ENCODE assay signal across 8 cellular contexts in genomic region chr6:13328076-13328874, GRCh38. TPM values are rescaled to one million over a fixed set of nuclear protein-coding genes. Genes with fewer than 3 reads are reported as not detected.
A peak's percentile ranks its signal among the peaks of the same experiment; 100 is the strongest.
DNase-seq lines count a peak whose midpoint lies in the region; ATAC-seq and TF ChIP-seq lines count a peak whose summit lies in the region.

TBC1D7 (minus strand) TSS chr6:13328537; CDS start chr6:13326898, 1,639 bp downstream.

- H3K4me3 ChIP-seq in CD4-positive, alpha-beta memory T cell (ENCODE audit: low read length in 2 of 2), result peak within 1 kb of the TSS; percentile 89 to 91
- H3K4me3 ChIP-seq in lower lobe of right lung, result peak within 1 kb of the TSS; percentile 76

- peaks cover 18 to 29% of the 10 kb centered on the region in 2 donors for H3K36me3 Mint-ChIP-seq in CD4-positive, alpha-beta memory T cell
- peaks cover 8% of the 10 kb centered on the region for H3K36me3 Mint-ChIP-seq in activated CD8-positive, alpha-beta T cell treated with anti-CD3 and anti-CD28 coated beads for 36 hours (ENCODE audit: low read depth)

- no peaks in the 10 kb centered on the region for H3K27me3 Mint-ChIP-seq in CD4-positive, alpha-beta memory T cell
- H3K27me3 Mint-ChIP-seq in activated CD8-positive, alpha-beta T cell treated with anti-CD3 and anti-CD28 coated beads for 36 hours, result no peaks in the 10 kb centered on the region

- CTCF ChIA-PET in CD4-positive, alpha-beta memory T cell (lab: Charles Lee; ENCODE audit: partially characterized antibody), result interaction anchor here (1.0 to 2.8 kb wide), 7 partner anchors 10 to 739 kb away, joined by 3 to 19 read pairs (median 7); partner anchors contain the start of genes NOL7 and SIRT5
- CTCF ChIA-PET in activated CD8-positive, alpha-beta T cell treated with anti-CD3 and anti-CD28 coated beads for 36 hours (lab: Charles Lee), result interaction anchor here (0.7 to 3.9 kb wide), 16 partner anchors 17 to 417 kb away, joined by 3 to 19 read pairs (median 6); partner anchors contain the start of genes GFOD1, NOL7 and SIRT5

- intact Hi-C loops in CD4-positive, alpha-beta memory T cell (cut with micrococcal nuclease), result loop anchor here (1.0 to 10.0 kb wide), 4 partner anchors 159 to 1917 kb away; partner anchors contain the start of genes GFOD1, JARID2, NOL7 and SIRT5
- intact Hi-C loops in activated CD8-positive, alpha-beta T cell treated with anti-CD3 and anti-CD28 coated beads for 36 hours (cut with micrococcal nuclease), result loop anchor here (5.0 kb wide), 1 partner anchor 416 kb away; no protein-coding TSS in a partner anchor
- intact Hi-C loops in lower lobe of right lung (cut with DNase I), result no loop called here

- H3K9me3 ChIP-seq in CD4-positive, alpha-beta memory T cell (ENCODE audit: control insufficient read depth in 1 of 2, low read length in 2 of 2), result no peaks in the 10 kb centered on the region
- no peaks in the 10 kb centered on the region for H3K9me3 ChIP-seq in lower lobe of right lung

- H3K4me1 Mint-ChIP-seq in CD4-positive, alpha-beta memory T cell, result peaks cover 9 to 33% (median 22%) of the 10 kb centered on the region in 4 donors
- H3K4me1 Mint-ChIP-seq in activated CD8-positive, alpha-beta T cell treated with anti-CD3 and anti-CD28 coated beads for 36 hours (ENCODE audit: low read depth), result peaks cover 22% of the 10 kb centered on the region

- H3K4me3 Mint-ChIP-seq in CD4-positive, alpha-beta memory T cell, result peak within 1 kb of the TSS; percentile 94 to 98 (median 96)
- peak within 1 kb of the TSS; percentile 93 for H3K4me3 Mint-ChIP-seq in activated CD8-positive, alpha-beta T cell treated with anti-CD3 and anti-CD28 coated beads for 36 hours

- DNase-seq in CD4-positive, alpha-beta memory T cell, result peak; percentile 92 to 95 (median 94)
- DNase-seq in HK-2 (ENCODE audit: unreplicated experiment) (peak; percentile 96), NCI-H82 treated with DMSO at 0.1 percent for 48 hours (lab: John Stamatoyannopoulos, UW; ENCODE audit: unreplicated experiment) (peak; percentile 78), ecto neural progenitor cell (ENCODE audit: low spot score) (peak; percentile 96), lower lobe of right lung (peak; percentile 93)
- DNase-seq in activated CD8-positive, alpha-beta T cell treated with anti-CD3 and anti-CD28 coated beads for 36 hours, result peak; percentile 93
- DNase-seq in stimulated activated CD4-positive, alpha-beta T cell treated with anti-CD3 and anti-CD28 coated beads, TNF-alpha, amount 100 ng/mL, for 24 hours (ENCODE audit: low read depth in 3 of 3), result peak; percentile 81 to 92 (median 85)

- H3K4me1 ChIP-seq in CD4-positive, alpha-beta memory T cell (ENCODE audit: insufficient read depth, low read length), result peaks cover 23% of the 10 kb centered on the region
- H3K4me1 ChIP-seq in lower lobe of right lung, result peaks cover 21% of the 10 kb centered on the region

- peak; percentile 16 for TF ChIP-seq CTCF in activated CD8-positive, alpha-beta T cell treated with anti-CD3 and anti-CD28 coated beads for 36 hours (IDR thresholded peaks at IDR 0.05)
- TF ChIP-seq CTCF in lower lobe of right lung (IDR thresholded peaks at IDR 0.05), result peak; percentile 18

- peak; percentile 91 for ATAC-seq in GM19452 (IDR thresholded peaks at IDR 0.05; ENCODE audit: unreplicated experiment)
- peak; percentile 91 for ATAC-seq in activated CD8-positive, alpha-beta T cell treated with anti-CD3 and anti-CD28 coated beads for 36 hours
- peak; percentile 97 to 99 for ATAC-seq in lower lobe of right lung

- peak within 1 kb of the TSS; percentile 90 for H3K27ac ChIP-seq in CD4-positive, alpha-beta memory T cell (ENCODE audit: low read depth, low read length)
- H3K27ac ChIP-seq in lower lobe of right lung, result peak within 1 kb of the TSS; percentile 89

- POLR2A ChIA-PET in CD4-positive, alpha-beta memory T cell (lab: Charles Lee; ENCODE audit: partially characterized antibody), result interaction anchor here (0.9 to 2.8 kb wide), 17 partner anchors 9 to 790 kb away, joined by 3 to 38 read pairs (median 4); partner anchors contain the start of genes GFOD1, NOL7 and SIRT5
- POLR2A ChIA-PET in activated CD8-positive, alpha-beta T cell treated with anti-CD3 and anti-CD28 coated beads for 36 hours (lab: Charles Lee), result interaction anchor here (0.6 to 2.6 kb wide), 14 partner anchors 14 to 877 kb away, joined by 3 to 11 read pairs (median 4); partner anchors contain the start of genes GFOD1, NOL7, RANBP9 and SIRT5

- H3K27me3 ChIP-seq in CD4-positive, alpha-beta memory T cell (ENCODE audit: insufficient read depth, low read length), result no peaks in the 10 kb centered on the region
- H3K27me3 ChIP-seq in lower lobe of right lung (ENCODE audit: low read depth), result no peaks in the 10 kb centered on the region

- no peaks in the 10 kb centered on the region for H3K9me3 Mint-ChIP-seq in CD4-positive, alpha-beta memory T cell
- no peaks in the 10 kb centered on the region for H3K9me3 Mint-ChIP-seq in activated CD8-positive, alpha-beta T cell treated with anti-CD3 and anti-CD28 coated beads for 36 hours

- H3K36me3 ChIP-seq in CD4-positive, alpha-beta memory T cell (ENCODE audit: insufficient read depth, low read length), result peaks cover 9% of the 10 kb centered on the region
- H3K36me3 ChIP-seq in lower lobe of right lung, result peaks cover 30% of the 10 kb centered on the region

- peak within 1 kb of the TSS; percentile 96 to 99 (median 98) for H3K27ac Mint-ChIP-seq in CD4-positive, alpha-beta memory T cell
- peak within 1 kb of the TSS; percentile 93 for H3K27ac Mint-ChIP-seq in activated CD8-positive, alpha-beta T cell treated with anti-CD3 and anti-CD28 coated beads for 36 hours

RNA-seq across cellular contexts. Expression of gene TBC1D7, which starts in this region (rescaled TPM):
- 10 to 100 TPM; 12.6 to 13.2 TPM for total RNA-seq in CD4-positive, alpha-beta memory T cell
- 10 to 100 TPM; 16.2 to 24.5 TPM for polyA plus RNA-seq in CD4-positive, alpha-beta memory T cell
- 10 to 100 TPM; 21.3 to 23.8 TPM for total RNA-seq in activated CD8-positive, alpha-beta T cell treated with anti-CD3 and anti-CD28 coated beads for 36 hours
- 18.8 TPM for total RNA-seq in lower lobe of right lung

Comparison
In these comparisons a context has a peak if more than half of its experiments do, and no peak if none do; other contexts are left out.
1. Peak in every context shown above with its lines: DNase-seq, ATAC-seq, H3K4me3 ChIP-seq and H3K27ac ChIP-seq.